In the genomic region with DNA sequence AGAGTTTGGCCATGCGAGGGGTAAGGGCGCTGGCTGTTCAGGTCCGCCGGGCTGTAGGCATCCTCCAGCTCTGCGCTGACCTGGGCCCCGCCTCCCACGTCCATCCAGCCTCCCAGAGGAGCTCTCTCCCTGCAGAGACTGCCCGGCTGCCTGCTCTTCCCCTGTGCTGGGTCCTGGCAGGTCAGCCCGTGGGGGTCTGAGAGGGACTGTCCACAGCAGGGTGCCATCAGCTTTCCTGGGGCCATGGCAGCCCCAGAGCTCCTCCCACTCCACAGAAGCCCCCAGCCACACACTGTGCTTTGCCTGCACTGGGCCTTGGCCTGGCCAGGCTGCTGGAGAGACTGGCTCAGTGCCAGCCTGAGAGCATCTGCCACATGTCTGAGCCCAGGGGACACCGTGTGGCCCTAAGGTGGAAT, we compare ENCODE assay signal across 1 cellular context.
TF ChIP-seq lines count a peak whose summit lies in the region.

No MANE protein-coding gene starts in this region.

TF ChIP-seq in SK-N-SH, 30 proteins besides CTCF, POLR2A, EP300 and RAD21:
- no peak for TF ChIP-seq REST (IDR thresholded peaks at IDR 0.05; ENCODE audit: low read depth, low read length)
- no peak for TF ChIP-seq RXRA (IDR thresholded peaks at IDR 0.05; ENCODE audit: borderline replicate concordance, low read depth)
TF ChIP-seq in SK-N-SH: peak in this region for 0.
